21 cellular contexts compared by ENCODE assay signal in genomic region chr13:45092668-45093067, GRCh38. TPM values are rescaled to one million over a fixed set of nuclear protein-coding genes. Genes with fewer than 3 reads are reported as not detected.
DNase-seq lines count a peak whose midpoint lies in the region; ATAC-seq, FAIRE-seq and TF ChIP-seq lines count a peak whose summit lies in the region.
"Had no signal": no experiment of that assay in that cellular context is flagged by ENCODE, and none has a peak within 500 bp of the region (broad histone marks: within the 10 kb centered on the region; RNA-seq: fewer than 3 reads in every experiment).

No MANE protein-coding gene starts in this region.

- H3K4me3 ChIP-seq in ovary: no peak overlapping the region
- H3K4me3 ChIP-seq: BLaER1, smooth muscle cell, vagina had no signal

- TF ChIP-seq POLR2A in ovary (IDR thresholded peaks at IDR 0.05): no peak

- 59 to 69% (median 61%) methylated on average over 2 of the region's 2 CpGs for WGBS in ovary, 3 donors

- no peak overlapping the region for H3K27ac ChIP-seq in ovary
- H3K27ac ChIP-seq: BLaER1, vagina had no signal

- FAIRE-seq in RCC 7860 (lab: Jason Lieb, UNC): peak; percentile 66

- H3K9me3 ChIP-seq in ovary: no peaks in the 10 kb centered on the region
- H3K9me3 ChIP-seq: BLaER1, vagina had no signal

- intact Hi-C loops in ovary (cut with DNase I): no loop called here

- DNase-seq in AG09319 (ENCODE audit: extremely low read depth, low read depth) (peak; percentile 22), GM03348 (ENCODE audit: low spot score) (peak; percentile 39), RCC 7860 (ENCODE audit: low spot score) (peak; percentile 10), fibroblast of peridontal ligament (ENCODE audit: extremely low read depth) (peak; percentile 88), NCI-H1092 treated with DMSO at 0.1 percent for 48 hours (lab: John Stamatoyannopoulos, UW) (no peak), ovary (no peak)
- DNase-seq in activated CD4-positive, alpha-beta T cell treated with anti-CD3 and anti-CD28 coated beads, Interleukin-2, amount 50 U/mL, for 48 hours: no peak
- DNase-seq: activated CD4-positive, alpha-beta T cell treated with anti-CD3 and anti-CD28 coated beads for 4 hours; activated naive CD8-positive, alpha-beta T cell treated with anti-CD3 and anti-CD28 coated beads, Interleukin-2, amount 10 ng/mL, durations not matched to agents 7 days and 5 days; activated T-cell treated with anti-CD3 and anti-CD28 coated beads, Interleukin-2, amount 50 U/mL, for 1 hour; glutamatergic neuron; islet precursor cell; midbrain; NCI-H187 treated with DMSO at 0.1 percent for 48 hours; NCI-H526; RPMI8226; stimulated activated naive CD4-positive, alpha-beta T cell had no signal

- no peaks in the 10 kb centered on the region for H3K4me1 ChIP-seq in ovary (ENCODE audit: insufficient read depth)
- H3K4me1 ChIP-seq: BLaER1, vagina had no signal

- H3K36me3 ChIP-seq in ovary: no peaks in the 10 kb centered on the region
- H3K36me3 ChIP-seq: BLaER1, vagina had no signal

- ATAC-seq in GM19397 (IDR thresholded peaks at IDR 0.05; ENCODE audit: unreplicated experiment): no peak

- no peaks in the 10 kb centered on the region for H3K27me3 ChIP-seq in ovary
- H3K27me3 ChIP-seq: BLaER1, vagina had no signal

- TF ChIP-seq EP300 in ovary (IDR thresholded peaks at IDR 0.05): no peak

- no peak for TF ChIP-seq CTCF in AG09319 (IDR thresholded peaks at IDR 0.05; ENCODE audit: low read depth, low read length)
- no peak for TF ChIP-seq CTCF in ovary (IDR thresholded peaks at IDR 0.05)

RNA-seq across cellular contexts. Expression of gene GTF2F2, which starts 27.6 kb away (rescaled TPM):
- 10 to 100 TPM; 13.6 to 19.2 (median 14.6) TPM for total RNA-seq in ovary
- polyA plus RNA-seq in ovary: 10 to 100 TPM; 12.4 to 14.6 TPM

Comparison
In these comparisons a context has a peak if more than half of its experiments do, and no peak if none do; other contexts are left out.
1. DNase-seq: peak in AG09319 (single experiment), GM03348 (single experiment), RCC 7860 (single experiment) and fibroblast of peridontal ligament (single experiment); none in NCI-H1092 treated with DMSO at 0.1 percent for 48 hours (single experiment), activated CD4-positive, alpha-beta T cell treated with anti-CD3 and anti-CD28 coated beads, Interleukin-2, amount 50 U/mL, for 48 hours (0 of 2) and ovary (0 of 5).